In the genomic region with DNA sequence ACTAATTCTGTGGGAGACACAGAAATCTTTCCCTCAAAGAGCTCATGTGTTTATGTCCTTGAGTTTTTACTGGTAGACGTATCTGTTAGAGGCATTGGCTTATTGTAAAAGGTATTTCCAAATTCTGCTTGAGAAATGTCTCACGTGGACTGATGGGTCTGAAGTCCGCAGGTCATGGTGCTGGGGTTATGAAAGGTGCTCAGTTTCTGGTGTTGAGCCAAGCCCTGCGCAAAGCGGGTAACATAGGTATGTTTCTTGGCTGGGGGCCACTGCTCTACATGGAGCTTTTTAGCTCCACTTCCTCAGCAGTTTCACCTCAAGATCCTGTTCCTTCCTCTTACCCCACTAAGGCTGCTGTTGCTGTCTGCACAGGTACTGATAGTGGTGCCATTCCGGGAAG, we compare ENCODE assay signal across 22 cellular contexts. TPM values are rescaled to one million over a fixed set of nuclear protein-coding genes. Genes with fewer than 3 reads are reported as not detected.
DNase-seq lines count a peak whose midpoint lies in the region; ATAC-seq, FAIRE-seq and TF ChIP-seq lines count a peak whose summit lies in the region.
"Had no signal": no experiment of that assay in that cellular context is flagged by ENCODE, and none has a peak within 500 bp of the region (broad histone marks: within the 10 kb centered on the region; RNA-seq: fewer than 3 reads in every experiment).

No MANE protein-coding gene starts in this region.

- peaks cover 81% of the 10 kb centered on the region for H3F3A ChIP-seq in GM23248 (ENCODE audit: insufficient read depth)

- peak overlapping the region; percentile 83 for H3K27ac Mint-ChIP-seq in activated T-helper 17 cell treated with anti-CD3 and anti-CD28 coated beads, Interleukin-2, amount 50 U/mL, for 72 hours
- H3K27ac Mint-ChIP-seq in T-cell = no peak overlapping the region
- H3K27ac Mint-ChIP-seq: activated CD4-positive, alpha-beta memory T cell treated with anti-CD3 and anti-CD28 coated beads for 36 hours; dendritic cell treated with granulocyte-macrophage colony-stimulating factor and Interleukin-4, amounts not matched to agents 40 ng/mL and 50 ng/mL, for 4 days; memory B cell; stimulated activated memory B cell treated with anti-CD40 and anti-IgM and Interleukin-4, amounts not matched to agents 10 μg/mL and 1 μg/mL and 100 μg/mL, for 72 hours had no signal

- FAIRE-seq in pancreas (lab: Jason Lieb, UNC) = no peak

- no peaks in the 10 kb centered on the region for H3K9me3 ChIP-seq in GM23248 (ENCODE audit: low read depth)
- H3K9me3 ChIP-seq in fibroblast of lung (ENCODE audit: control insufficient read depth, insufficient read depth, low read depth, low read length) = no peaks in the 10 kb centered on the region
- no peaks in the 10 kb centered on the region for H3K9me3 ChIP-seq in osteoblast (ENCODE audit: low read depth, low read length)
- H3K9me3 ChIP-seq in gastrocnemius medialis = no peaks in the 10 kb centered on the region
- H3K9me3 ChIP-seq in pancreas = no peaks in the 10 kb centered on the region
- H3K9me3 ChIP-seq: thoracic aorta had no signal

- DNase-seq in GM23248 (no peak), fibroblast of lung (ENCODE audit: low read depth in 2 of 2) (no peak), osteoblast (ENCODE audit: insufficient read length, low spot score, missing footprints) (no peak), T-cell (no peak), gastrocnemius medialis (no peak), pancreas (no peak)
- DNase-seq: activated CD4-positive, alpha-beta memory T cell treated with anti-CD3 and anti-CD28 coated beads for 36 hours; activated CD4-positive, CD25-positive, alpha-beta regulatory T cell; activated CD8-positive, alpha-beta memory T cell treated with anti-CD3 and anti-CD28 coated beads, Interleukin-2, amount 50 U/mL, for 48 hours; activated gamma-delta T cell treated with Interleukin-2 at 50 U/mL for 16 hours; caudate nucleus; EL; H7; kidney glomerular epithelial cell; NCI-H1092; NCI-H187 treated with DMSO at 0.1 percent for 48 hours; NCI-H748 treated with DMSO at 0.1 percent for 48 hours had no signal

- H3K4me2 ChIP-seq in GM23248 (ENCODE audit: unreplicated experiment) (no peak overlapping the region), fibroblast of lung (ENCODE audit: extremely low read depth, insufficient read depth, low read length) (no peak overlapping the region), osteoblast (ENCODE audit: insufficient read depth, low read length) (no peak overlapping the region)

- peaks cover 43% of the 10 kb centered on the region for H3K4me1 Mint-ChIP-seq in activated T-helper 17 cell treated with anti-CD3 and anti-CD28 coated beads, Interleukin-2, amount 50 U/mL, for 72 hours
- peaks cover 15 to 32% (median 22%) of the 10 kb centered on the region in 3 donors for H3K4me1 Mint-ChIP-seq in T-cell

- H3K27me3 ChIP-seq in GM23248 (replicated peaks; ENCODE audit: insufficient read depth) (no peaks in the 10 kb centered on the region), fibroblast of lung (ENCODE audit: control insufficient read depth, insufficient read depth, low read length) (no peaks in the 10 kb centered on the region), osteoblast (ENCODE audit: insufficient read depth, low read length) (no peaks in the 10 kb centered on the region), gastrocnemius medialis (no peaks in the 10 kb centered on the region), pancreas (no peaks in the 10 kb centered on the region)

- TF ChIP-seq CTCF in fibroblast of lung (conservative IDR thresholded peaks at IDR 0.05 in 1 of 2, IDR thresholded peaks at IDR 0.05 in 1 of 2; ENCODE audit: low read depth in 1 of 2, low read length in 2 of 2) = no peak
- TF ChIP-seq CTCF in osteoblast (IDR thresholded peaks at IDR 0.05; ENCODE audit: extremely low read depth, low read depth, low read length) = no peak
- TF ChIP-seq CTCF in gastrocnemius medialis (IDR thresholded peaks at IDR 0.05 in 4 of 5, conservative IDR thresholded peaks at IDR 0.05 in 1 of 5) = no peak
- TF ChIP-seq CTCF in pancreas (IDR thresholded peaks at IDR 0.05) = no peak

- intact Hi-C loops in gastrocnemius medialis (cut with DNase I; ENCODE audit: low total_unique reads) = no loop called here
- intact Hi-C loops in pancreas (cut with DNase I) = no loop called here

- no peak for ATAC-seq in activated T-helper 17 cell treated with anti-CD3 and anti-CD28 coated beads, Interleukin-2, amount 50 U/mL, for 72 hours (replicated peaks)
- no peak for ATAC-seq in T-cell (replicated peaks in 1 of 4)
- no peak for ATAC-seq in gastrocnemius medialis
- no peak for ATAC-seq in pancreas
- ATAC-seq: stimulated activated memory B cell treated with anti-CD40 and anti-IgM and Interleukin-4, amounts not matched to agents 10 μg/mL and 1 μg/mL and 100 μg/mL, for 72 hours had no signal

- POLR2A ChIA-PET in T-cell (lab: Charles Lee) = no interaction called here

- no peaks in the 10 kb centered on the region for H3K9me2 ChIP-seq in GM23248 (ENCODE audit: insufficient read depth)

- CTCF ChIA-PET in T-cell (lab: Charles Lee) = interaction anchor here in 1 of 2 donors (1.3 kb wide), 1 partner anchor 30 kb away, joined by 3 read pairs; no protein-coding TSS in a partner anchor

- H3K4me1 ChIP-seq in GM23248 (ENCODE audit: insufficient read depth) (peaks cover 77% of the 10 kb centered on the region), fibroblast of lung (ENCODE audit: control insufficient read depth, extremely low read depth, insufficient read depth, low read length) (peaks cover 35% of the 10 kb centered on the region), osteoblast (ENCODE audit: insufficient read depth, low read length) (peaks cover 48% of the 10 kb centered on the region), gastrocnemius medialis (no peaks in the 10 kb centered on the region), pancreas (no peaks in the 10 kb centered on the region)

- H3K79me2 ChIP-seq in GM23248 (ENCODE audit: insufficient read depth) (peaks cover 62% of the 10 kb centered on the region), fibroblast of lung (ENCODE audit: control insufficient read depth, insufficient read depth, low read length) (peaks cover 16% of the 10 kb centered on the region), osteoblast (ENCODE audit: insufficient read depth, low read length) (peaks cover 56% of the 10 kb centered on the region)

- H3K27ac ChIP-seq in GM23248 (peak overlapping the region; percentile 91), fibroblast of lung (ENCODE audit: insufficient read depth, low read length) (peak overlapping the region; percentile 85), osteoblast (ENCODE audit: low read depth, low read length) (peak overlapping the region; percentile 92), gastrocnemius medialis (peak overlapping the region in 1 of 4 donors; percentile 61), pancreas (no peak overlapping the region)

- H3K27me3 Mint-ChIP-seq in activated T-helper 17 cell treated with anti-CD3 and anti-CD28 coated beads, Interleukin-2, amount 50 U/mL, for 72 hours = no peaks in the 10 kb centered on the region
- H3K27me3 Mint-ChIP-seq in T-cell = no peaks in the 10 kb centered on the region
- H3K27me3 Mint-ChIP-seq: activated CD4-positive, alpha-beta memory T cell treated with anti-CD3 and anti-CD28 coated beads for 36 hours; dendritic cell treated with granulocyte-macrophage colony-stimulating factor and Interleukin-4, amounts not matched to agents 40 ng/mL and 50 ng/mL, for 4 days; memory B cell; stimulated activated memory B cell treated with anti-CD40 and anti-IgM and Interleukin-4, amounts not matched to agents 10 μg/mL and 1 μg/mL and 100 μg/mL, for 72 hours had no signal

- H3K4me3 ChIP-seq in GM23248 (no peak overlapping the region), fibroblast of lung (replicated peaks in 1 of 4; ENCODE audit: control extremely low read depth in 1 of 4, insufficient read depth in 1 of 4, low read depth in 3 of 4, low read length in 4 of 4) (no peak overlapping the region), osteoblast (ENCODE audit: insufficient read depth, low read length) (no peak overlapping the region), gastrocnemius medialis (no peak overlapping the region), pancreas (no peak overlapping the region)
- H3K4me3 ChIP-seq: thoracic aorta had no signal

- no peak for TF ChIP-seq POLR2A in gastrocnemius medialis (IDR thresholded peaks at IDR 0.05)

- in situ Hi-C loops in GM23248 (cut with MboI) (no loop called here), gastrocnemius medialis (cut with MboI; ENCODE audit: low sequenced_read_pairs in 4 of 4) (no loop called here)

- no peak overlapping the region for H3K4me3 Mint-ChIP-seq in activated T-helper 17 cell treated with anti-CD3 and anti-CD28 coated beads, Interleukin-2, amount 50 U/mL, for 72 hours
- H3K4me3 Mint-ChIP-seq in T-cell = no peak overlapping the region
- H3K4me3 Mint-ChIP-seq: activated CD4-positive, alpha-beta memory T cell treated with anti-CD3 and anti-CD28 coated beads for 36 hours; dendritic cell treated with granulocyte-macrophage colony-stimulating factor and Interleukin-4, amounts not matched to agents 40 ng/mL and 50 ng/mL, for 4 days; memory B cell; stimulated activated memory B cell treated with anti-CD40 and anti-IgM and Interleukin-4, amounts not matched to agents 10 μg/mL and 1 μg/mL and 100 μg/mL, for 72 hours had no signal

- H4K20me1 ChIP-seq in GM23248 (ENCODE audit: insufficient read depth) (no peaks in the 10 kb centered on the region), fibroblast of lung (ENCODE audit: control insufficient read depth, extremely low read depth, insufficient read depth, low read length) (no peaks in the 10 kb centered on the region), osteoblast (ENCODE audit: insufficient read depth, low read length) (no peaks in the 10 kb centered on the region)

- 99% methylated on average over 6 of the region's 6 CpGs for WGBS in GM23248 (ENCODE audit: low coverage in 1 of 2, low lambda C conversion rate in 2 of 2, missing lambda C conversion rate in 2 of 2), 2 experiments
- 80 to 88% methylated on average over 6 of the region's 6 CpGs for WGBS in pancreas, 2 donors

- H3K36me3 Mint-ChIP-seq in activated T-helper 17 cell treated with anti-CD3 and anti-CD28 coated beads, Interleukin-2, amount 50 U/mL, for 72 hours (ENCODE audit: low read depth) = peaks cover 100% of the 10 kb centered on the region
- peaks cover 93% of the 10 kb centered on the region for H3K36me3 Mint-ChIP-seq in T-cell

- H3K9me3 Mint-ChIP-seq in activated T-helper 17 cell treated with anti-CD3 and anti-CD28 coated beads, Interleukin-2, amount 50 U/mL, for 72 hours = no peaks in the 10 kb centered on the region
- no peaks in the 10 kb centered on the region for H3K9me3 Mint-ChIP-seq in T-cell
- H3K9me3 Mint-ChIP-seq: activated CD4-positive, alpha-beta memory T cell treated with anti-CD3 and anti-CD28 coated beads for 36 hours; dendritic cell treated with granulocyte-macrophage colony-stimulating factor and Interleukin-4, amounts not matched to agents 40 ng/mL and 50 ng/mL, for 4 days; memory B cell; stimulated activated memory B cell treated with anti-CD40 and anti-IgM and Interleukin-4, amounts not matched to agents 10 μg/mL and 1 μg/mL and 100 μg/mL, for 72 hours had no signal

- H3K9ac ChIP-seq in GM23248 (no peak overlapping the region), fibroblast of lung (ENCODE audit: insufficient read depth, low read length) (no peak overlapping the region)

- H2AFZ ChIP-seq in GM23248 = no peak overlapping the region
- no peak overlapping the region for H2AFZ ChIP-seq in fibroblast of lung (ENCODE audit: low read length)
- no peak overlapping the region for H2AFZ ChIP-seq in osteoblast (ENCODE audit: low read length)

- peaks cover 72% of the 10 kb centered on the region for H3K36me3 ChIP-seq in GM23248 (ENCODE audit: low read depth)
- peaks cover 22% of the 10 kb centered on the region for H3K36me3 ChIP-seq in fibroblast of lung (ENCODE audit: control insufficient read depth, insufficient read depth, low read length)
- H3K36me3 ChIP-seq in osteoblast (ENCODE audit: insufficient read depth, low read length) = peaks cover 86% of the 10 kb centered on the region
- peaks cover 0 to 91% of the 10 kb centered on the region in 2 donors for H3K36me3 ChIP-seq in gastrocnemius medialis
- H3K36me3 ChIP-seq in pancreas = peaks cover 0 to 87% (median 51%) of the 10 kb centered on the region in 3 donors

RNA-seq across cellular contexts. Expression of a gene that starts 10.8 kb away (rescaled TPM):
- total RNA-seq in GM23248 (2014; rRNA removed; shearing (Covaris generic)) = 12.2 and 16.8 TPM in 2 replicates
- 9.5 TPM in 2 replicates for polyA plus RNA-seq in GM23248 (2016; fragmentation: Nextera tagmentation; extraction: Ambion mirVana)
- total RNA-seq in activated T-helper 17 cell treated with anti-CD3 and anti-CD28 coated beads, Interleukin-2, amount 50 U/mL, for 72 hours = 10 to 100 TPM; 12.0 to 17.5 TPM
- total RNA-seq in fibroblast of lung = 6.9 and 10.4 TPM in 2 replicates
- polyA plus RNA-seq in fibroblast of lung = 12.3 and 13.8 TPM in 2 replicates
- polyA plus RNA-seq in fibroblast of lung (2012) = 5.8 and 6.7 TPM in 2 replicates
- polyA minus RNA-seq in fibroblast of lung (ENCODE audit: low replicate concordance) = 5.1 and 6.2 TPM in 2 replicates
- total RNA-seq in osteoblast = 22.1 and 24.5 TPM in 2 replicates
- total RNA-seq in T-cell = 10 to 100 TPM in 3 of 5 donors, 1 to 10 TPM in 2; 9.1 to 19.9 (median 14.5) TPM
- 1 to 10 TPM; 3.9 to 4.6 (median 4.2) TPM for total RNA-seq in gastrocnemius medialis
- 1 to 10 TPM; 2.4 to 4.4 (median 3.7) TPM for total RNA-seq in pancreas
- 1 to 10 TPM in 1 of 2 donors, under 1 TPM in 1; 0.95 to 1.9 TPM for polyA plus RNA-seq in pancreas

RNA-seq across cellular contexts. Expression of a gene that starts 32.6 kb away (rescaled TPM):
- total RNA-seq in GM23248 (2014; rRNA removed; shearing (Covaris generic)) = 1.3 and 1.6 TPM in 2 replicates
- polyA plus RNA-seq in GM23248 (2016; fragmentation: Nextera tagmentation; extraction: Ambion mirVana) = 0.84 and 0.86 TPM in 2 replicates
- 1 to 10 TPM in 1 of 2 donors, under 1 TPM in 1; 0.35 to 1.7 TPM for total RNA-seq in activated T-helper 17 cell treated with anti-CD3 and anti-CD28 coated beads, Interleukin-2, amount 50 U/mL, for 72 hours
- under 0.01 and 0.66 TPM in 2 replicates for total RNA-seq in fibroblast of lung
- polyA plus RNA-seq in fibroblast of lung = 0.87 and 1.00 TPM in 2 replicates
- 0.36 and 0.83 TPM in 2 replicates for polyA plus RNA-seq in fibroblast of lung (2012)
- 1.9 and 6.1 TPM in 2 replicates for polyA minus RNA-seq in fibroblast of lung (ENCODE audit: low replicate concordance)
- total RNA-seq in osteoblast = under 0.01 and 0.72 TPM in 2 replicates
- total RNA-seq in T-cell = 1 to 10 TPM in 3 of 5 donors, under 1 TPM in 2; 0.16 to 2.6 (median 1.0) TPM
- 1 to 10 TPM in 1 of 4 donors, under 1 TPM in 3; 0.31 to 1.7 (median 0.49) TPM for total RNA-seq in gastrocnemius medialis
- total RNA-seq in pancreas = 10 to 100 TPM; 17.3 to 36.8 (median 22.0) TPM
- 10 to 100 TPM in 1 of 2 donors, 1 to 10 TPM in 1; 7.7 to 13.1 TPM for polyA plus RNA-seq in pancreas

RNA-seq across cellular contexts. Expression of a gene that starts 54.2 kb away (rescaled TPM):
- total RNA-seq in GM23248 (2014; rRNA removed; shearing (Covaris generic)) = 2.1 and 2.3 TPM in 2 replicates
- 1.4 and 1.5 TPM in 2 replicates for polyA plus RNA-seq in GM23248 (2016; fragmentation: Nextera tagmentation; extraction: Ambion mirVana)
- 1 to 10 TPM; 2.5 to 3.8 TPM for total RNA-seq in activated T-helper 17 cell treated with anti-CD3 and anti-CD28 coated beads, Interleukin-2, amount 50 U/mL, for 72 hours
- total RNA-seq in fibroblast of lung = 3.1 and 4.3 TPM in 2 replicates
- 1.8 and 2.2 TPM in 2 replicates for polyA plus RNA-seq in fibroblast of lung
- 1.6 and 1.8 TPM in 2 replicates for polyA plus RNA-seq in fibroblast of lung (2012)
- polyA minus RNA-seq in fibroblast of lung (ENCODE audit: low replicate concordance) = 2.1 and 4.5 TPM in 2 replicates
- 2.5 and 3.5 TPM in 2 replicates for total RNA-seq in osteoblast
- total RNA-seq in T-cell = 1 to 10 TPM in 3 of 5 donors, under 1 TPM in 2; 0.58 to 1.3 (median 1.2) TPM
- under 1 TPM; 0.38 to 0.82 (median 0.54) TPM for total RNA-seq in gastrocnemius medialis
- 1 to 10 TPM in 1 of 6 donors, under 1 TPM in 5; 0.39 to 1.2 (median 0.78) TPM for total RNA-seq in pancreas
- under 1 TPM; 0.80 to 0.92 TPM for polyA plus RNA-seq in pancreas

Comparison
In these comparisons a context has a peak if more than half of its experiments do, and no peak if none do; other contexts are left out.
1. H3K27ac ChIP-seq: peak in GM23248 (single experiment), fibroblast of lung (single experiment) and osteoblast (single experiment); none in pancreas (0 of 4).